7 cellular contexts compared by ENCODE assay signal in the genomic region with DNA sequence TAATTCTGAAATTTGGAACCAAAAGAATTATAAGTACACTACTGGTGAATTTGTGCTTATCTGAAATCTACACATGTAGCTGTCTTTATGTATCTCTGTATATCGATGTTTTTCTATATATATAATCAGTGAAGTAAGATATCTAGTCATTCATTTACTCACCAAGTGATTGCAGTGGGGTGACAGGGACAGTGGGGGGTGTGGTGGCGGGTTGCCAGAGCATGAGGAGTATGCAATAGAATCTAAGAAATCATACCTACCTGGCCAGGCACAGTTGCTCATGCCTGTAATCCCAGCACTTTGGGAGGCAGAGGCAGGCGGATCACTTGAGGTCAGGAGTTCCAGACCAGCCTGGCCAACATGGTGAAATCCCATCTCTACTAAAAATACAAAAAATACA. TPM values are rescaled to one million over a fixed set of nuclear protein-coding genes. Genes with fewer than 3 reads are reported as not detected.
DNase-seq lines count a peak whose midpoint lies in the region; ATAC-seq, FAIRE-seq and TF ChIP-seq lines count a peak whose summit lies in the region.
"Not testable (repeated sequence)": the region's sequence is repeated elsewhere in the genome, so short reads cannot be mapped to it uniquely, and the experiment has no call there.

No MANE protein-coding gene starts in this region.

- H3K27me3 ChIP-seq in K562 (ENCODE audit: control insufficient read depth in 2 of 2, insufficient read depth in 2 of 2, low read length in 2 of 2): not testable (repeated sequence)

- H3K9me1 ChIP-seq in K562 (ENCODE audit: control insufficient read depth, insufficient read depth, low read length): not testable (repeated sequence)

- H3K9me3 Mint-ChIP-seq in Calu3 (ENCODE audit: low read depth, unreplicated experiment); activated CD4-positive, alpha-beta memory T cell treated with anti-CD3 and anti-CD28 coated beads for 36 hours; activated T-helper 17 cell treated with anti-CD3 and anti-CD28 coated beads, Interleukin-2, amount 50 U/mL, for 72 hours; progenitor cell of endocrine pancreas (ENCODE audit: low read depth): not testable (repeated sequence)

- BruUV-seq in Calu3 (replicated peaks; lab: Mats Ljungman, UMichigan); K562 (replicated peaks; lab: Mats Ljungman, UMichigan): not testable (repeated sequence)

- not testable (repeated sequence) for H3K27ac Mint-ChIP-seq in Calu3 (ENCODE audit: unreplicated experiment); activated CD4-positive, alpha-beta memory T cell treated with anti-CD3 and anti-CD28 coated beads for 36 hours; activated T-helper 17 cell treated with anti-CD3 and anti-CD28 coated beads, Interleukin-2, amount 50 U/mL, for 72 hours
- H3K27ac Mint-ChIP-seq in progenitor cell of endocrine pancreas: peak overlapping the region; percentile 14

- H3K27ac ChIP-seq in VCaP: peak overlapping the region; percentile 59
- not testable (repeated sequence) for H3K27ac ChIP-seq in K562 (ENCODE audit: extremely low read depth, low read depth, low read length)

- TF ChIP-seq POLR2A in K562 (conservative IDR thresholded peaks at IDR 0.05): not testable (repeated sequence)

- TF ChIP-seq RAD21 in K562 (CRISPR knock-in tag; conservative IDR thresholded peaks at IDR 0.05 in 1 of 2, IDR thresholded peaks at IDR 0.05 in 1 of 2): not testable (repeated sequence)

- H3K27me3 Mint-ChIP-seq in Calu3 (ENCODE audit: unreplicated experiment): peaks cover 13% of the 10 kb centered on the region
- H3K27me3 Mint-ChIP-seq in activated CD4-positive, alpha-beta memory T cell treated with anti-CD3 and anti-CD28 coated beads for 36 hours; activated T-helper 17 cell treated with anti-CD3 and anti-CD28 coated beads, Interleukin-2, amount 50 U/mL, for 72 hours; progenitor cell of endocrine pancreas: not testable (repeated sequence)

- in situ Hi-C loops in K562 (cut with MboI): not testable (repeated sequence)

- H3K4me3 Mint-ChIP-seq in Calu3 (ENCODE audit: low read depth, unreplicated experiment); activated CD4-positive, alpha-beta memory T cell treated with anti-CD3 and anti-CD28 coated beads for 36 hours; progenitor cell of endocrine pancreas (ENCODE audit: low read depth): not testable (repeated sequence)
- H3K4me3 Mint-ChIP-seq in activated T-helper 17 cell treated with anti-CD3 and anti-CD28 coated beads, Interleukin-2, amount 50 U/mL, for 72 hours: peak overlapping the region; percentile 55

- not testable (repeated sequence) for H3K9me3 ChIP-seq in K562 (replicated peaks; ENCODE audit: control insufficient read depth, insufficient read depth, low read depth, low read length)

- 47% methylated on average over 3 of the region's 3 CpGs for whole genome bisulfite sequencing in K562 (ENCODE audit: insufficient coverage, low coverage, missing lambda C conversion rate)

- H3K36me3 Mint-ChIP-seq in Calu3 (ENCODE audit: insufficient read depth, unreplicated experiment); activated CD4-positive, alpha-beta memory T cell treated with anti-CD3 and anti-CD28 coated beads for 36 hours; activated T-helper 17 cell treated with anti-CD3 and anti-CD28 coated beads, Interleukin-2, amount 50 U/mL, for 72 hours (ENCODE audit: low read depth); progenitor cell of endocrine pancreas (ENCODE audit: insufficient read depth): not testable (repeated sequence)

- intact Hi-C loops in Calu3 (cut with micrococcal nuclease; ENCODE audit: unreplicated experiment): not testable (repeated sequence)
- intact Hi-C loops in activated CD4-positive, alpha-beta memory T cell treated with anti-CD3 and anti-CD28 coated beads for 36 hours (cut with micrococcal nuclease): loop anchor here (2.0 to 10.0 kb wide), 2 partner anchors 16 to 110 kb away; a partner anchor contains a TSS
- intact Hi-C loops in K562 (cut with micrococcal nuclease): loop anchor here (1.0 to 5.0 kb wide), 3 partner anchors 16 to 50 kb away; a partner anchor contains a TSS

- POLR2A ChIA-PET in activated CD4-positive, alpha-beta memory T cell treated with anti-CD3 and anti-CD28 coated beads for 36 hours (lab: Charles Lee): interaction anchor here (1.6 kb wide), 1 partner anchor 20 kb away, joined by 4 read pairs; no protein-coding TSS in a partner anchor
- POLR2A ChIA-PET in K562 (lab: Yijun Ruan, JAX): interaction anchor here (0.6 to 2.8 kb wide), 7 partner anchors 8 to 158 kb away, joined by 3 to 12 read pairs (median 4); a partner anchor contains a TSS

- H3K79me2 ChIP-seq in K562 (ENCODE audit: control insufficient read depth, insufficient read depth, low read length): not testable (repeated sequence)

- TF ChIP-seq CTCF in Calu3 (IDR thresholded peaks at IDR 0.05; ENCODE audit: unreplicated experiment); VCaP (conservative IDR thresholded peaks at IDR 0.05); K562 (IDR thresholded peaks at IDR 0.05 in 2 of 3, conservative IDR thresholded peaks at IDR 0.05 in 1 of 3; ENCODE audit: insufficient read depth in 2 of 3, low read depth in 1 of 3, low read length in 3 of 3); progenitor cell of endocrine pancreas (IDR thresholded peaks at IDR 0.05; ENCODE audit: unreplicated experiment): not testable (repeated sequence)

- not testable (repeated sequence) for H3K36me3 ChIP-seq in K562 (ENCODE audit: control insufficient read depth, insufficient read depth, low read length)

- FAIRE-seq in K562 (lab: Jason Lieb, UNC): not testable (repeated sequence)

- not testable (repeated sequence) for TF ChIP-seq EP300 in K562 (IDR thresholded peaks at IDR 0.05; ENCODE audit: low read length)

- H3K4me1 Mint-ChIP-seq in Calu3 (ENCODE audit: low read depth, unreplicated experiment) (peaks cover 20% of the 10 kb centered on the region), progenitor cell of endocrine pancreas (ENCODE audit: low read depth) (peaks cover 26% of the 10 kb centered on the region)
- peaks cover 33% of the 10 kb centered on the region for H3K4me1 Mint-ChIP-seq in activated CD4-positive, alpha-beta memory T cell treated with anti-CD3 and anti-CD28 coated beads for 36 hours (ENCODE audit: low read depth)
- peaks cover 14% of the 10 kb centered on the region for H3K4me1 Mint-ChIP-seq in activated T-helper 17 cell treated with anti-CD3 and anti-CD28 coated beads, Interleukin-2, amount 50 U/mL, for 72 hours

- not testable (repeated sequence) for H2AFZ ChIP-seq in K562 (ENCODE audit: low read depth, low read length)

- not testable (repeated sequence) for H4K20me1 ChIP-seq in K562 (replicated peaks; ENCODE audit: control insufficient read depth, insufficient read depth, low read length)

- DNase-seq in Calu3: peak; percentile 50
- DNase-seq in activated CD4-positive, alpha-beta memory T cell treated with anti-CD3 and anti-CD28 coated beads for 36 hours: peak; percentile 59
- not testable (repeated sequence) for DNase-seq in K562 (ENCODE audit: extremely low read depth in 1 of 4, low spot score in 3 of 4); progenitor cell of endocrine pancreas (ENCODE audit: low spot score, unreplicated experiment)
- peak; percentile 46 for DNase-seq in stimulated activated CD8-positive, alpha-beta memory T cell treated with anti-CD3 and anti-CD28 coated beads, Interleukin-4, amount 100 ng/mL, for 48 hours

- H3K4me2 ChIP-seq in K562 (ENCODE audit: insufficient read depth, low read length): not testable (repeated sequence)

- CTCF ChIA-PET in Calu3 (lab: Charles Lee): not testable (repeated sequence)
- CTCF ChIA-PET in activated CD4-positive, alpha-beta memory T cell treated with anti-CD3 and anti-CD28 coated beads for 36 hours (lab: Charles Lee): interaction anchor here (1.7 kb wide), 1 partner anchor 50 kb away, joined by 5 read pairs; no protein-coding TSS in a partner anchor
- CTCF ChIA-PET in K562 (lab: Yijun Ruan, JAX; ENCODE audit: low intra/inter-chr PET ratio): interaction anchor here (0.6 kb wide), 1 partner anchor 1123 kb away, joined by 4 read pairs; no protein-coding TSS in a partner anchor

- not testable (repeated sequence) for H3K9ac ChIP-seq in K562 (ENCODE audit: insufficient read depth in 1 of 2, low read depth in 2 of 2, low read length in 2 of 2)

- ATAC-seq in activated T-helper 17 cell treated with anti-CD3 and anti-CD28 coated beads, Interleukin-2, amount 50 U/mL, for 72 hours (replicated peaks); K562: not testable (repeated sequence)

- H3K4me3 ChIP-seq in K562: not testable (repeated sequence)

- peaks cover 8 to 20% of the 10 kb centered on the region in 2 experiments; a peak in 3 of 5 replicates for H3K4me1 ChIP-seq in K562 (replicated peaks in 1 of 2; ENCODE audit: control insufficient read depth in 2 of 2, insufficient read depth in 2 of 2, low read length in 2 of 2)

RNA-seq across cellular contexts. Expression of a gene that starts 15.5 kb away (rescaled TPM):
- total RNA-seq in Calu3 (2022) (63.4 and 101 TPM in 2 replicates), K562 (2014; rRNA removed) (23.9 and 26.4 TPM in 2 replicates), K562 (2014; rRNA removed; fragmentation: Illumina TruSeq; extraction: Trizol) (34.0 TPM in 2 replicates), K562 (2015; rRNA removed; fragmentation: Illumina TruSeq; extraction: Trizol) (38.9 and 40.5 TPM in 2 replicates), K562 (2021) (33.0 and 33.8 TPM in 2 replicates), progenitor cell of endocrine pancreas (41.2 and 44.6 TPM in 2 replicates)
- 10 to 100 TPM; 99.3 to 99.6 TPM for total RNA-seq in activated CD4-positive, alpha-beta memory T cell treated with anti-CD3 and anti-CD28 coated beads for 36 hours
- 100 to 1,000 TPM; 111 to 150 TPM for total RNA-seq in activated T-helper 17 cell treated with anti-CD3 and anti-CD28 coated beads, Interleukin-2, amount 50 U/mL, for 72 hours
- 53.8 and 57.1 TPM in 2 replicates for total RNA-seq in K562 (2011; cell fraction: chromatin; rRNA removed; ENCODE audit: low replicate concordance)
- total RNA-seq in K562 (2011; cell fraction: nucleolus; rRNA removed): 29.0 and 32.2 TPM in 2 replicates
- total RNA-seq in K562 (2011; cell fraction: nucleoplasm; rRNA removed): 34.5 and 41.2 TPM in 2 replicates
- polyA plus RNA-seq in K562 (2011; rRNA removed) (16.9 and 22.4 TPM in 2 replicates), K562 (2014; fragmentation: Illumina TruSeq; extraction: Trizol) (22.8 and 30.9 TPM in 2 replicates), K562 (2014; fragmentation: Nextera tagmentation; extraction: Ambion mirVana) (10 to 100 TPM; 11.9 to 13.4 TPM), K562 (2014; rRNA removed) (18.0 and 18.7 TPM in 2 replicates)
- 13.3 and 18.4 TPM in 2 replicates for polyA plus RNA-seq in K562 (2011; cell fraction: cytosol; rRNA removed)
- polyA plus RNA-seq in K562 (2011; cell fraction: nucleus; rRNA removed): 12.9 and 17.7 TPM in 2 replicates
- 20.5 and 21.0 TPM in 2 replicates for polyA plus RNA-seq in K562 (2012)
- 29.5 and 40.3 TPM in 2 replicates for polyA minus RNA-seq in K562 (2011; rRNA and poly(A)+ RNA removed)
- 24.2 and 28.1 TPM in 2 replicates for polyA minus RNA-seq in K562 (2011; cell fraction: cytosol; rRNA and poly(A)+ RNA removed)
- polyA minus RNA-seq in K562 (2011; cell fraction: nucleus; rRNA and poly(A)+ RNA removed): 17.8 and 38.4 TPM in 2 replicates
